Comparison of ENCODE assay signal across 1 cellular context in the genomic region with DNA sequence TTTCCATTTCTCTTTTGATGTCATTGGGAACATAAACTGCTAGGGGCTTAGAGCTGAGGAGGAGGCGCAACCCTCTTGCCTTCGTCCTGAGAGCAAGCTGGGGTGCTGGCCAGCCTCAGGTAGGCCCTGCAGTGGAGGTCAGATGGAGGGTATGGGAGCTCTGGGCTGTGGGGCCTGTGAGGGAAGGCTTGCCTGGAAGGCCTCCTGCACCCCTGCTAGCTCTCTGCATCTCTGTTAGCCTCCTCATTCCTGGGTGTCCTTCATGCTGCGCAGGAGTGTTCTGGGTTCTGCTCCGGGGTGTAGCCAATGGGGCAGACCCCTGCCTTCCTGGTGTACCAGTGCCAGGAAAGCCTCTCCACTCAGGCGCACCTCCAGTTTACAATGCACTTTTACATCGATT.
TF ChIP-seq lines count a peak whose summit lies in the region.

No MANE protein-coding gene starts in this region.

TF ChIP-seq in H1, 55 proteins besides CTCF, POLR2A, EP300 and RAD21:
- no peak for TF ChIP-seq NRF1 (IDR thresholded peaks at IDR 0.05; ENCODE audit: low read depth, low read length)
- TF ChIP-seq TAF1 (IDR thresholded peaks at IDR 0.05; ENCODE audit: low read depth, low read length) = no peak
- no peak for TF ChIP-seq KDM5A (IDR thresholded peaks at IDR 0.05; ENCODE audit: low read length)
- no peak for TF ChIP-seq SIX5 (IDR thresholded peaks at IDR 0.05; ENCODE audit: low read depth, low read length)
- no peak for TF ChIP-seq YY1 (IDR thresholded peaks at IDR 0.05; ENCODE audit: low read depth, low read length)
- TF ChIP-seq KDM1A (IDR thresholded peaks at IDR 0.05; ENCODE audit: borderline replicate concordance, low read length) = no peak
- TF ChIP-seq BACH1 (IDR thresholded peaks at IDR 0.05; ENCODE audit: low read length) = no peak
- TF ChIP-seq ZNF274 (IDR thresholded peaks at IDR 0.05; ENCODE audit: borderline replicate concordance, extremely low read depth, low read length) = no peak
- no peak for TF ChIP-seq CREB1 (IDR thresholded peaks at IDR 0.05)
TF ChIP-seq in H1: peak in this region for 0.
